ENCODE assay signal across 11 cellular contexts in genomic region chr12:78209851-78210493, GRCh38.
DNase-seq lines count a peak whose midpoint lies in the region; ATAC-seq and TF ChIP-seq lines count a peak whose summit lies in the region.
"Had no signal": no experiment of that assay in that cellular context is flagged by ENCODE, and none has a peak within 500 bp of the region (broad histone marks: within the 10 kb centered on the region; RNA-seq: fewer than 3 reads in every experiment).

No MANE protein-coding gene starts in this region.

- no peaks in the 10 kb centered on the region for H3K79me2 ChIP-seq in smooth muscle cell (ENCODE audit: low read depth)

- H3K4me2 ChIP-seq in smooth muscle cell = no peak overlapping the region

- H3F3A ChIP-seq in smooth muscle cell (ENCODE audit: low read depth) = no peaks in the 10 kb centered on the region

- TF ChIP-seq CTCF in fibroblast of villous mesenchyme (IDR thresholded peaks at IDR 0.05; ENCODE audit: insufficient read depth, low read depth, low read length) = no peak
- TF ChIP-seq CTCF in smooth muscle cell (IDR thresholded peaks at IDR 0.05; ENCODE audit: borderline replicate concordance, insufficient read depth, poor library complexity, severe bottlenecking) = no peak

- ATAC-seq in activated T-cell treated with anti-CD3 and anti-CD28 coated beads, Interleukin-2, amount 50 U/mL, for 4 hours = no peak

- no peak overlapping the region for H3K4me3 Mint-ChIP-seq in activated T-cell treated with anti-CD3 and anti-CD28 coated beads, Interleukin-2, amount 50 U/mL, for 4 hours
- H3K4me3 Mint-ChIP-seq: dendritic cell treated with granulocyte-macrophage colony-stimulating factor and Interleukin-4, amounts not matched to agents 40 ng/mL and 50 ng/mL, for 4 days had no signal

- H3K4me3 ChIP-seq in MG63 (no peak overlapping the region), fibroblast of villous mesenchyme (ENCODE audit: low read depth, low read length) (no peak overlapping the region), smooth muscle cell (no peak overlapping the region)
- H3K4me3 ChIP-seq: Peyer's patch had no signal

- H3K27me3 ChIP-seq in MG63 (no peaks in the 10 kb centered on the region), smooth muscle cell (ENCODE audit: low read depth) (peaks cover 20% of the 10 kb centered on the region)
- H3K27me3 ChIP-seq: Peyer's patch had no signal

- DNase-seq in MG63 = peak; percentile 41
- DNase-seq in NCI-H748 (lab: John Stamatoyannopoulos, UW; ENCODE audit: unreplicated experiment) = peak; percentile 99
- peak; percentile 54 for DNase-seq in fibroblast of villous mesenchyme (ENCODE audit: low read depth)
- no peak for DNase-seq in smooth muscle cell (lab: John Stamatoyannopoulos, UW; ENCODE audit: unreplicated experiment)
- DNase-seq in RKO (ENCODE audit: low spot score) = no peak
- no peak for DNase-seq in SKM-1 (lab: John Stamatoyannopoulos, UW; ENCODE audit: unreplicated experiment)
- no peak for DNase-seq in activated T-cell treated with anti-CD3 and anti-CD28 coated beads, Interleukin-2, amount 50 U/mL, for 4 hours
- DNase-seq: activated CD8-positive, alpha-beta memory T cell treated with anti-CD3 and anti-CD28 coated beads for 24 hours; Peyer's patch; stimulated activated CD4-positive, alpha-beta T cell treated with anti-CD3 and anti-CD28 coated beads, Interleukin-2, amount 100 ng/mL, for 24 hours had no signal

- WGBS in smooth muscle cell (ENCODE audit: low lambda C conversion rate) = 86% methylated on average over 12 of the region's 12 CpGs

- peaks cover 5% of the 10 kb centered on the region for H3K4me1 ChIP-seq in smooth muscle cell (ENCODE audit: low read depth)
- H3K4me1 ChIP-seq: Peyer's patch had no signal

- H4K20me1 ChIP-seq in smooth muscle cell (ENCODE audit: low read depth) = no peaks in the 10 kb centered on the region

- H3K36me3 ChIP-seq in MG63 (no peaks in the 10 kb centered on the region; the same call in 1 of the 2 replicates), smooth muscle cell (ENCODE audit: low read depth) (no peaks in the 10 kb centered on the region)
- H3K36me3 ChIP-seq: Peyer's patch had no signal

- H3K27ac ChIP-seq in smooth muscle cell (ENCODE audit: low read depth) = peak overlapping the region; percentile 2
- H3K27ac ChIP-seq: Peyer's patch had no signal

- no peak overlapping the region for H3K9ac ChIP-seq in smooth muscle cell (ENCODE audit: low read depth)

- no peaks in the 10 kb centered on the region for H3K9me3 ChIP-seq in MG63
- H3K9me3 ChIP-seq in smooth muscle cell (replicated peaks; ENCODE audit: low read depth) = no peaks in the 10 kb centered on the region
- H3K9me3 ChIP-seq: Peyer's patch had no signal

- no peaks in the 10 kb centered on the region for H3K27me3 Mint-ChIP-seq in activated T-cell treated with anti-CD3 and anti-CD28 coated beads, Interleukin-2, amount 50 U/mL, for 4 hours (ENCODE audit: low read depth)
- H3K27me3 Mint-ChIP-seq: dendritic cell treated with granulocyte-macrophage colony-stimulating factor and Interleukin-4, amounts not matched to agents 40 ng/mL and 50 ng/mL, for 4 days had no signal

- no peaks in the 10 kb centered on the region for H3K36me3 Mint-ChIP-seq in activated T-cell treated with anti-CD3 and anti-CD28 coated beads, Interleukin-2, amount 50 U/mL, for 4 hours (ENCODE audit: insufficient read depth)

- H3K4me1 Mint-ChIP-seq in activated T-cell treated with anti-CD3 and anti-CD28 coated beads, Interleukin-2, amount 50 U/mL, for 4 hours (ENCODE audit: low read depth) = no peaks in the 10 kb centered on the region

- H3K9me3 Mint-ChIP-seq in activated T-cell treated with anti-CD3 and anti-CD28 coated beads, Interleukin-2, amount 50 U/mL, for 4 hours = peaks cover 4% of the 10 kb centered on the region
- H3K9me3 Mint-ChIP-seq: dendritic cell treated with granulocyte-macrophage colony-stimulating factor and Interleukin-4, amounts not matched to agents 40 ng/mL and 50 ng/mL, for 4 days had no signal

- no peak overlapping the region for H2AFZ ChIP-seq in smooth muscle cell (ENCODE audit: low read depth)

Comparison
In these comparisons a context has a peak if more than half of its experiments do, and no peak if none do; other contexts are left out.
1. DNase-seq: peak in MG63 (single experiment), NCI-H748 (single experiment) and fibroblast of villous mesenchyme (single experiment); none in smooth muscle cell (single experiment), RKO (single experiment), SKM-1 (single experiment) and activated T-cell treated with anti-CD3 and anti-CD28 coated beads, Interleukin-2, amount 50 U/mL, for 4 hours (single experiment).